ENCODE assay signal across 16 cellular contexts in the genomic region with DNA sequence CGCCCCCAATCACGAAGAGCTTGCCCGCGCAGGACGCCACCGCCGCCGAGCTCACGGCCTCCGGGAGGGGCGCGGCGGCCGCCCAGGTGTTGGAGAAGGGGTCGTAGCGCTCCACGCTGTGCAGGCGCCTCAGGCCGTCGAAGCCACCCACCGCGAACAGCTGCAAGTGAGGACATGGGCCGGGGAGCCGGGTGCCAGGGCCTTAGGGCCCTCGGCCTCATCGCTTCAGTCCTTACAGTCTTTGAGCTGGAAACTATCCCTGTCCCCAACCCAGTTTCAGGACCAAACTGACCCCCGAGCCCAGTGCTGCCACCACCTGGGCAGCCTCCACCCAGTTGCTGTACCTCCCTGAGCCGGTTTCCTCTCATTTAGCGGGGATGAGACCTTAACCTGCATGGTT. TPM values are rescaled to one million over a fixed set of nuclear protein-coding genes. Genes with fewer than 3 reads are reported as not detected.
DNase-seq lines count a peak whose midpoint lies in the region; ATAC-seq and TF ChIP-seq lines count a peak whose summit lies in the region.
"Had no signal": no experiment of that assay in that cellular context is flagged by ENCODE, and none has a peak within 500 bp of the region (broad histone marks: within the 10 kb centered on the region; RNA-seq: fewer than 3 reads in every experiment).

No MANE protein-coding gene starts in this region.

- dilution Hi-C loops in IMR-90 (cut with HindIII; ENCODE audit: low sequenced_read_pairs, unreplicated experiment), result no loop called here

- no peak overlapping the region for H3K56ac ChIP-seq in IMR-90 (ENCODE audit: extremely low read depth, insufficient read depth, low read length)

- no peak overlapping the region for H2AFZ ChIP-seq in IMR-90 (replicated peaks; ENCODE audit: low read length, poor library complexity)

- CTCF ChIA-PET in IMR-90 (lab: Yijun Ruan, JAX), result interaction anchor here (0.7 kb wide), 1 partner anchor 557 kb away, joined by 7 read pairs; no protein-coding TSS in a partner anchor

- in situ Hi-C loops in IMR-90 (cut with MboI; ENCODE audit: low sequenced_read_pairs), result no loop called here

- WGBS in IMR-90 (ENCODE audit: extremely low coverage in 2 of 2, insufficient read length in 1 of 2), 2 experiments, result 61% methylated on average over 9 of the region's 29 CpGs; no CpG with 5 or more reads in 1 of the 2 experiments

- peaks cover 6% of the 10 kb centered on the region for H3K36me3 Mint-ChIP-seq in osteocyte (ENCODE audit: unreplicated experiment)

- no peak for ATAC-seq in IMR-90 (ENCODE audit: low read depth)

- peaks cover 12% of the 10 kb centered on the region for H3K9me1 ChIP-seq in IMR-90 (ENCODE audit: insufficient read depth, low read length)

- peaks cover 17% of the 10 kb centered on the region for H3K36me3 ChIP-seq in IMR-90 (ENCODE audit: control insufficient read depth, insufficient read depth, low read length)
- H3K36me3 ChIP-seq: right atrium auricular region, SJCRH30 had no signal

- no peak overlapping the region for H3K27ac Mint-ChIP-seq in osteocyte (ENCODE audit: unreplicated experiment)

- TF ChIP-seq POLR2A in IMR-90 (IDR thresholded peaks at IDR 0.05; ENCODE audit: low read depth, low read length), result no peak

- H2BK120ac ChIP-seq in IMR-90 (ENCODE audit: low read depth, low read length), result no peak overlapping the region

- H3K9me3 ChIP-seq in IMR-90 (ENCODE audit: control insufficient read depth, insufficient read depth, low read length), result peaks cover 6% of the 10 kb centered on the region
- H3K9me3 ChIP-seq: SJCRH30 had no signal

- no peak overlapping the region for H3K4ac ChIP-seq in IMR-90 (ENCODE audit: low read depth, low read length)

- intact Hi-C loops in IMR-90 (cut with micrococcal nuclease), result no loop called here

- H4K20me1 ChIP-seq in IMR-90 (ENCODE audit: insufficient read depth, low read length), result no peaks in the 10 kb centered on the region

- BruUV-seq in IMR-90 (replicated peaks; lab: Mats Ljungman, UMichigan), result no TSS peak

- peaks cover 3% of the 10 kb centered on the region for H3K27me3 ChIP-seq in IMR-90 (ENCODE audit: control insufficient read depth, insufficient read depth, low read length)
- H3K27me3 ChIP-seq: right atrium auricular region, SJCRH30, tibial artery had no signal

- TF ChIP-seq CTCF in IMR-90 (conservative IDR thresholded peaks at IDR 0.05; ENCODE audit: low read depth, low read length), result peak; percentile 16; the same call in 1 of the 2 replicates
- TF ChIP-seq CTCF in osteocyte (IDR thresholded peaks at IDR 0.05), result peak; percentile 27

- H3K27ac ChIP-seq in IMR-90 (ENCODE audit: insufficient read depth, low read length), result no peak overlapping the region
- H3K27ac ChIP-seq: right atrium auricular region, SJCRH30, tibial artery had no signal

- H3K4me2 ChIP-seq in IMR-90 (ENCODE audit: low read depth, low read length), result no peak overlapping the region

- peaks cover 3% of the 10 kb centered on the region for H3K27me3 Mint-ChIP-seq in osteocyte (ENCODE audit: unreplicated experiment)

- no peak overlapping the region for H4K5ac ChIP-seq in IMR-90 (ENCODE audit: low read depth, low read length)

- no peak for TF ChIP-seq RAD21 in IMR-90 (IDR thresholded peaks at IDR 0.05; ENCODE audit: low read length)

- POLR2A ChIA-PET in IMR-90 (lab: Charles Lee; ENCODE audit: unreplicated experiment), result no interaction called here

- peaks cover 17% of the 10 kb centered on the region for H3K4me1 ChIP-seq in IMR-90 (ENCODE audit: control insufficient read depth, insufficient read depth, low read length)

- no peak overlapping the region for H3K23ac ChIP-seq in IMR-90 (ENCODE audit: low read depth, low read length)

- H3K18ac ChIP-seq in IMR-90 (ENCODE audit: low read depth, low read length), result no peak overlapping the region

- peak; percentile 84 for DNase-seq in ELF-1 (ENCODE audit: low read depth, low spot score)
- DNase-seq in IMR-90, result no peak
- DNase-seq in ecto neural progenitor cell (ENCODE audit: low spot score), result peak; percentile 70
- DNase-seq in osteocyte (ENCODE audit: extremely low spot score, unreplicated experiment), result no peak
- no peak for DNase-seq in EL
- no peak for DNase-seq in kidney glomerular epithelial cell (lab: John Stamatoyannopoulos, UW)
- no peak for DNase-seq in stimulated activated naive CD4-positive, alpha-beta T cell treated with Interleukin-2 at 50 U/mL for 16 hours (lab: John Stamatoyannopoulos, UW)
- DNase-seq in mesenteric fat pad (ENCODE audit: low spot score), result no peak
- DNase-seq: activated gamma-delta T cell treated with Interleukin-2 at 50 U/mL for 16 hours, DMS153, glutamatergic neuron, Karpas-422, SJCRH30, tibial artery had no signal

- H2AK9ac ChIP-seq in IMR-90 (replicated peaks; ENCODE audit: low read depth, low read length, poor library complexity), result no peak overlapping the region

- no peaks in the 10 kb centered on the region for H3K9me3 Mint-ChIP-seq in osteocyte (ENCODE audit: unreplicated experiment)

- H4K8ac ChIP-seq in IMR-90 (ENCODE audit: low read depth in 2 of 2, low read length in 2 of 2), result no peak overlapping the region

- no peak overlapping the region for H2BK15ac ChIP-seq in IMR-90 (ENCODE audit: low read depth, low read length)

- no peak overlapping the region for H2BK5ac ChIP-seq in IMR-90 (ENCODE audit: low read depth, low read length, poor library complexity, severe bottlenecking)

- no peak overlapping the region for H3K9ac ChIP-seq in IMR-90 (ENCODE audit: low read depth, low read length)

- H2AK5ac ChIP-seq in IMR-90 (ENCODE audit: low read depth, low read length), result no peak overlapping the region

- H3K4me3 Mint-ChIP-seq in osteocyte (ENCODE audit: unreplicated experiment), result no peak overlapping the region

- H3K14ac ChIP-seq in IMR-90 (replicated peaks; ENCODE audit: low read depth, low read length), result no peak overlapping the region

- no peak overlapping the region for H3K4me3 ChIP-seq in IMR-90 (ENCODE audit: insufficient read depth, low read depth, low read length)
- H3K4me3 ChIP-seq: right atrium auricular region, SJCRH30, tibial artery had no signal

- no peak overlapping the region for H4K91ac ChIP-seq in IMR-90 (ENCODE audit: insufficient read depth, low read depth, low read length)

- peaks cover 4% of the 10 kb centered on the region for H3K4me1 Mint-ChIP-seq in osteocyte (ENCODE audit: unreplicated experiment)

- H3K79me1 ChIP-seq in IMR-90 (ENCODE audit: low read depth in 1 of 2, low read length in 2 of 2), result peaks cover 4 to 11% of the 10 kb centered on the region in 2 experiments; a peak in 3 of 4 replicates

- H2BK20ac ChIP-seq in IMR-90 (ENCODE audit: low read depth, low read length), result no peak overlapping the region

TF ChIP-seq in IMR-90, 13 proteins besides CTCF, POLR2A, EP300 and RAD21:
- TF ChIP-seq SMC3 (IDR thresholded peaks at IDR 0.05; ENCODE audit: low read depth, low read length) (0 out of 2 replicates have a peak, but pooled peaks have one; percentile 15), MAZ (IDR thresholded peaks at IDR 0.05; ENCODE audit: borderline replicate concordance, low read depth, low read length) (no peak), NFE2L2 (IDR thresholded peaks at IDR 0.05; ENCODE audit: low read depth, low read length) (no peak), BHLHE40 (IDR thresholded peaks at IDR 0.05; ENCODE audit: low read depth, low read length) (no peak), RFX5 (IDR thresholded peaks at IDR 0.05; ENCODE audit: low read depth, low read length) (no peak), MAFK (IDR thresholded peaks at IDR 0.05; ENCODE audit: low read depth, low read length) (no peak), CEBPB (IDR thresholded peaks at IDR 0.05; ENCODE audit: low read depth, low read length) (no peak)
- TF ChIP-seq, protein P1, sequence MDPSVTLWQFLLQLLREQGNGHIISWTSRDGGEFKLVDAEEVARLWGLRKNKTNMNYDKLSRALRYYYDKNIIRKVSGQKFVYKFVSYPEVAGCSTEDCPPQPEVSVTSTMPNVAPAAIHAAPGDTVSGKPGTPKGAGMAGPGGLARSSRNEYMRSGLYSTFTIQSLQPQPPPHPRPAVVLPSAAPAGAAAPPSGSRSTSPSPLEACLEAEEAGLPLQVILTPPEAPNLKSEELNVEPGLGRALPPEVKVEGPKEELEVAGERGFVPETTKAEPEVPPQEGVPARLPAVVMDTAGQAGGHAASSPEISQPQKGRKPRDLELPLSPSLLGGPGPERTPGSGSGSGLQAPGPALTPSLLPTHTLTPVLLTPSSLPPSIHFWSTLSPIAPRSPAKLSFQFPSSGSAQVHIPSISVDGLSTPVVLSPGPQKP (IDR thresholded peaks at IDR 0.05; ENCODE audit: borderline replicate concordance, low read depth, low read length), result no peak

RNA-seq across cellular contexts. Expression of a gene that starts 7.6 kb away (rescaled TPM):
- total RNA-seq in IMR-90 (2012; rRNA removed), result 1.4 and 1.6 TPM in 2 replicates
- 3.3 TPM in 2 replicates for polyA plus RNA-seq in IMR-90 (2012; rRNA removed)
- 2.1 and 6.1 TPM in 2 replicates for polyA plus RNA-seq in IMR-90 (2012; cell fraction: cytosol; rRNA removed)
- 4.0 and 10.4 TPM in 2 replicates for polyA plus RNA-seq in IMR-90 (2012; cell fraction: nucleus; rRNA removed; ENCODE audit: low replicate concordance)
- total RNA-seq in osteocyte, result 2.3 and 2.8 TPM in 2 replicates
- total RNA-seq in mesenteric fat pad, result 0.61 TPM
- total RNA-seq: H4, SJCRH30 had no signal

RNA-seq across cellular contexts. Expression of a gene that starts 26.1 kb away (rescaled TPM):
- 2,360 and 3,444 TPM in 2 replicates for total RNA-seq in IMR-90 (2012; rRNA removed)
- 2,477 and 2,872 TPM in 2 replicates for polyA plus RNA-seq in IMR-90 (2012; rRNA removed)
- polyA plus RNA-seq in IMR-90 (2012; cell fraction: cytosol; rRNA removed), result 2,410 and 4,196 TPM in 2 replicates
- 593 and 1,092 TPM in 2 replicates for polyA plus RNA-seq in IMR-90 (2012; cell fraction: nucleus; rRNA removed; ENCODE audit: low replicate concordance)
- total RNA-seq in osteocyte, result 2,093 and 2,150 TPM in 2 replicates
- 1,433 TPM for total RNA-seq in mesenteric fat pad

Comparison
In these comparisons a context has a peak if more than half of its experiments do, and no peak if none do; other contexts are left out.
1. DNase-seq: peak in ELF-1 (single experiment) and ecto neural progenitor cell (single experiment); none in IMR-90 (single experiment), osteocyte (single experiment), EL (single experiment), kidney glomerular epithelial cell (single experiment), stimulated activated naive CD4-positive, alpha-beta T cell treated with Interleukin-2 at 50 U/mL for 16 hours (single experiment) and mesenteric fat pad (single experiment).